In genomic region chr15:61654004-61654740, GRCh38 we compare ENCODE assay signal across 18 cellular contexts.
A peak's percentile ranks its signal among the peaks of the same experiment; 100 is the strongest.
DNase-seq lines count a peak whose midpoint lies in the region; ATAC-seq, FAIRE-seq and TF ChIP-seq lines count a peak whose summit lies in the region.
"Had no signal": no experiment of that assay in that cellular context is flagged by ENCODE, and none has a peak within 500 bp of the region (broad histone marks: within the 10 kb centered on the region; RNA-seq: fewer than 3 reads in every experiment).

No MANE protein-coding gene starts in this region.

- no peak overlapping the region for H3K4me3 Mint-ChIP-seq in Caco-2 (ENCODE audit: unreplicated experiment)
- no peak overlapping the region for H3K4me3 Mint-ChIP-seq in stimulated activated effector memory CD8-positive, alpha-beta T cell treated with anti-CD3 and anti-CD28 coated beads, Interleukin-12 subunit alpha, Interleukin-12 subunit beta, amount 100 ng/mL, for 72 hours
- H3K4me3 Mint-ChIP-seq: CD4-positive, alpha-beta T cell had no signal

- no peaks in the 10 kb centered on the region for H4K20me1 ChIP-seq in K562 (replicated peaks; ENCODE audit: control insufficient read depth, insufficient read depth, low read length)

- no peaks in the 10 kb centered on the region for H3K79me2 ChIP-seq in K562 (ENCODE audit: control insufficient read depth, insufficient read depth, low read length)

- WGBS in K562 (ENCODE audit: insufficient coverage, low coverage, missing lambda C conversion rate), result 6% methylated on average over 9 of the region's 9 CpGs

- H3K27me3 ChIP-seq in Caco-2 (replicated peaks; ENCODE audit: control insufficient read depth, insufficient read depth, low read length) (no peaks in the 10 kb centered on the region; the same call in 1 of the 2 replicates), K562 (ENCODE audit: control insufficient read depth in 2 of 2, insufficient read depth in 2 of 2, low read length in 2 of 2) (peaks cover 0 to 6% of the 10 kb centered on the region in 2 experiments; a peak in 1 of 5 replicates), layer of hippocampus (ENCODE audit: control insufficient read depth, insufficient read depth, low read length) (no peaks in the 10 kb centered on the region)

- no peak for ATAC-seq in K562
- ATAC-seq in stimulated activated effector memory CD8-positive, alpha-beta T cell treated with anti-CD3 and anti-CD28 coated beads, Interleukin-12 subunit alpha, Interleukin-12 subunit beta, amount 100 ng/mL, for 72 hours, result peak; percentile 9

- no peak for TF ChIP-seq POLR2A in K562 (conservative IDR thresholded peaks at IDR 0.05)

- H3K36me3 ChIP-seq in Caco-2 (ENCODE audit: control insufficient read depth, insufficient read depth, low read length) (no peaks in the 10 kb centered on the region), K562 (ENCODE audit: control insufficient read depth, insufficient read depth, low read length) (no peaks in the 10 kb centered on the region)

- no peak for TF ChIP-seq EP300 in K562 (IDR thresholded peaks at IDR 0.05; ENCODE audit: low read length)

- in situ Hi-C loops in K562 (cut with MboI), result no loop called here

- no peak overlapping the region for H2AFZ ChIP-seq in K562 (ENCODE audit: low read depth, low read length)

- CTCF ChIA-PET in Caco-2 (lab: Charles Lee) (no interaction called here), K562 (lab: Yijun Ruan, JAX; ENCODE audit: low intra/inter-chr PET ratio) (no interaction called here)

- POLR2A ChIA-PET in Caco-2 (lab: Charles Lee) (no interaction called here), K562 (lab: Yijun Ruan, JAX) (interaction anchor here (0.9 kb wide), 1 partner anchor 160 kb away, joined by 3 read pairs; no protein-coding TSS in a partner anchor)

- no peaks in the 10 kb centered on the region for H3K9me1 ChIP-seq in K562 (ENCODE audit: control insufficient read depth, insufficient read depth, low read length)

- TF ChIP-seq CTCF in Caco-2 (IDR thresholded peaks at IDR 0.05; ENCODE audit: insufficient read depth in 1 of 2, low read depth in 1 of 2, low read length in 1 of 2, severe bottlenecking in 1 of 2, unreplicated experiment in 1 of 2), result no peak
- no peak for TF ChIP-seq CTCF in K562 (IDR thresholded peaks at IDR 0.05 in 2 of 3, conservative IDR thresholded peaks at IDR 0.05 in 1 of 3; ENCODE audit: insufficient read depth in 2 of 3, low read depth in 1 of 3, low read length in 3 of 3)

- no peak for TF ChIP-seq RAD21 in K562 (CRISPR knock-in tag; conservative IDR thresholded peaks at IDR 0.05 in 1 of 2, IDR thresholded peaks at IDR 0.05 in 1 of 2)

- no peaks in the 10 kb centered on the region for H3K9me3 ChIP-seq in Caco-2
- H3K9me3 ChIP-seq in K562 (replicated peaks; ENCODE audit: control insufficient read depth, insufficient read depth, low read depth, low read length), result no peaks in the 10 kb centered on the region

- FAIRE-seq in K562 (lab: Jason Lieb, UNC), result no peak
- FAIRE-seq: D721Med, GM12892 had no signal

- no TSS peak for BruUV-seq in Caco-2 (replicated peaks; lab: Mats Ljungman, UMichigan)
- BruUV-seq in K562 (replicated peaks; lab: Mats Ljungman, UMichigan), result no TSS peak

- H3K4me2 ChIP-seq in K562 (ENCODE audit: insufficient read depth, low read length), result no peak overlapping the region

- DNase-seq in Caco-2 (peak; percentile 32 to 37), K562 (ENCODE audit: extremely low read depth in 1 of 4, low spot score in 3 of 4) (no peak), islet precursor cell (no peak), NCI-H524 (lab: John Stamatoyannopoulos, UW) (no peak), NCI-H1417 (lab: John Stamatoyannopoulos, UW) (no peak), NOMO-1 (lab: John Stamatoyannopoulos, UW; ENCODE audit: unreplicated experiment in 2 of 2) (no peak)
- no peak for DNase-seq in stimulated activated effector memory CD8-positive, alpha-beta T cell treated with anti-CD3 and anti-CD28 coated beads, Interleukin-12 subunit alpha, Interleukin-12 subunit beta, amount 100 ng/mL, for 72 hours (ENCODE audit: low spot score in 2 of 2)
- DNase-seq: AML-193; CD4-positive, alpha-beta T cell; DND-41; GDM1; NCI-H1694; NCI-H2171; NCI-H446 treated with DMSO at 0.1 percent for 48 hours; NCI-H774 had no signal

- H3K9ac ChIP-seq in K562 (ENCODE audit: insufficient read depth in 1 of 2, low read depth in 2 of 2, low read length in 2 of 2), result no peak overlapping the region

- no peaks in the 10 kb centered on the region for H3K36me3 Mint-ChIP-seq in Caco-2 (ENCODE audit: insufficient read depth, unreplicated experiment)
- no peaks in the 10 kb centered on the region for H3K36me3 Mint-ChIP-seq in stimulated activated effector memory CD8-positive, alpha-beta T cell treated with anti-CD3 and anti-CD28 coated beads, Interleukin-12 subunit alpha, Interleukin-12 subunit beta, amount 100 ng/mL, for 72 hours

- H3K4me1 ChIP-seq in Caco-2, result no peaks in the 10 kb centered on the region
- H3K4me1 ChIP-seq in K562 (replicated peaks in 1 of 2; ENCODE audit: control insufficient read depth in 2 of 2, insufficient read depth in 2 of 2, low read length in 2 of 2), result no peaks in the 10 kb centered on the region

- no peaks in the 10 kb centered on the region for H3K4me1 Mint-ChIP-seq in Caco-2 (ENCODE audit: low read depth, unreplicated experiment)
- H3K4me1 Mint-ChIP-seq in stimulated activated effector memory CD8-positive, alpha-beta T cell treated with anti-CD3 and anti-CD28 coated beads, Interleukin-12 subunit alpha, Interleukin-12 subunit beta, amount 100 ng/mL, for 72 hours, result no peaks in the 10 kb centered on the region

- H3K27me3 Mint-ChIP-seq in Caco-2 (ENCODE audit: insufficient read depth, unreplicated experiment), result peaks cover 2% of the 10 kb centered on the region

- no peak overlapping the region for H3K27ac Mint-ChIP-seq in Caco-2 (ENCODE audit: unreplicated experiment)
- no peak overlapping the region for H3K27ac Mint-ChIP-seq in stimulated activated effector memory CD8-positive, alpha-beta T cell treated with anti-CD3 and anti-CD28 coated beads, Interleukin-12 subunit alpha, Interleukin-12 subunit beta, amount 100 ng/mL, for 72 hours
- H3K27ac Mint-ChIP-seq: CD4-positive, alpha-beta T cell had no signal

- intact Hi-C loops in Caco-2 (cut with micrococcal nuclease; ENCODE audit: unreplicated experiment) (no loop called here), K562 (cut with micrococcal nuclease) (no loop called here)

- H3K27ac ChIP-seq in K562 (ENCODE audit: extremely low read depth, low read depth, low read length) (no peak overlapping the region), layer of hippocampus (ENCODE audit: low read depth, low read length) (peak overlapping the region; percentile 43)

- H3K9me3 Mint-ChIP-seq in Caco-2 (ENCODE audit: unreplicated experiment), result no peaks in the 10 kb centered on the region
- H3K9me3 Mint-ChIP-seq in stimulated activated effector memory CD8-positive, alpha-beta T cell treated with anti-CD3 and anti-CD28 coated beads, Interleukin-12 subunit alpha, Interleukin-12 subunit beta, amount 100 ng/mL, for 72 hours, result no peaks in the 10 kb centered on the region
- H3K9me3 Mint-ChIP-seq: CD4-positive, alpha-beta T cell had no signal

- H3K4me3 ChIP-seq in Caco-2 (ENCODE audit: low read depth, low read length) (no peak overlapping the region), K562 (no peak overlapping the region)

TF ChIP-seq in K562, 482 proteins besides CTCF, POLR2A, EP300 and RAD21:
- TF ChIP-seq NR2C1 (IDR thresholded peaks at IDR 0.05) (0 out of 2 replicates have a peak, but pooled peaks have one; percentile 17), NR2C1 (tag; IDR thresholded peaks at IDR 0.05) (no peak), ZNF830 (CRISPR knock-in tag; IDR thresholded peaks at IDR 0.05) (no peak)
TF ChIP-seq in K562: peak in this region for 1.

Comparison
In these comparisons a context has a peak if more than half of its experiments do, and no peak if none do; other contexts are left out.
1. DNase-seq: peak in Caco-2 (2 of 2); none in K562 (0 of 4), stimulated activated effector memory CD8-positive, alpha-beta T cell treated with anti-CD3 and anti-CD28 coated beads, Interleukin-12 subunit alpha, Interleukin-12 subunit beta, amount 100 ng/mL, for 72 hours (0 of 2), islet precursor cell (single experiment), NCI-H524 (0 of 2), NCI-H1417 (0 of 3) and NOMO-1 (0 of 2).